32 cellular contexts compared by ENCODE assay signal in genomic region chr6:165644586-165645266, GRCh38. TPM values are rescaled to one million over a fixed set of nuclear protein-coding genes. Genes with fewer than 3 reads are reported as not detected.
"Had no signal": no experiment of that assay in that cellular context is flagged by ENCODE, and none has a peak within 500 bp of the region (broad histone marks: within the 10 kb centered on the region; RNA-seq: fewer than 3 reads in every experiment).

No MANE protein-coding gene starts in this region.

- H3K4me1 Mint-ChIP-seq: activated naive CD4-positive, alpha-beta T cell treated with anti-CD3 and anti-CD28 coated beads, Interleukin-2, amount 10 ng/mL, durations not matched to agents 7 days and 5 days; activated naive CD8-positive, alpha-beta T cell treated with anti-CD3 and anti-CD28 coated beads, Interleukin-2, amount 50 U/mL, for 24 hours had no signal

- H3K9me3 Mint-ChIP-seq: activated naive CD4-positive, alpha-beta T cell treated with anti-CD3 and anti-CD28 coated beads, Interleukin-2, amount 10 ng/mL, durations not matched to agents 7 days and 5 days; activated naive CD8-positive, alpha-beta T cell treated with anti-CD3 and anti-CD28 coated beads, Interleukin-2, amount 50 U/mL, for 24 hours; activated T-helper 1 cell treated with anti-CD3 and anti-CD28 coated beads, Interleukin-12 subunit alpha, Interleukin-12 subunit beta, Interleukin-2, Interleukin-4 antibody, amounts not matched to agents 30 ng/mL and 10 ng/mL and 1 ng/mL, durations not matched to agents 14 hours and 24 hours and 36 hours had no signal

- H3K4me3 Mint-ChIP-seq: activated CD8-positive, alpha-beta T cell treated with anti-CD3 and anti-CD28 coated beads, Interleukin-2, amount 10 ng/mL, durations not matched to agents 7 days and 5 days; activated naive CD4-positive, alpha-beta T cell treated with anti-CD3 and anti-CD28 coated beads, Interleukin-2, amount 10 ng/mL, durations not matched to agents 7 days and 5 days; activated naive CD8-positive, alpha-beta T cell; activated naive CD8-positive, alpha-beta T cell treated with anti-CD3 and anti-CD28 coated beads, Interleukin-2, amount 50 U/mL, for 24 hours; activated T-cell treated with anti-CD3 and anti-CD28 coated beads, Interleukin-2, amount 50 U/mL, for 4 hours; activated T-helper 1 cell treated with anti-CD3 and anti-CD28 coated beads, Interleukin-12 subunit alpha, Interleukin-12 subunit beta, Interleukin-2, Interleukin-4 antibody, amounts not matched to agents 30 ng/mL and 10 ng/mL and 1 ng/mL, durations not matched to agents 14 hours and 24 hours and 36 hours had no signal

- H3K36me3 ChIP-seq: ascending aorta, breast epithelium, MG63, Peyer's patch, WERI-Rb-1 had no signal

- H3K4me3 ChIP-seq: ascending aorta, breast epithelium, MG63, Peyer's patch had no signal

- DNase-seq: activated CD4-positive, alpha-beta T cell treated with anti-CD3 and anti-CD28 coated beads for 1 hour; activated CD4-positive, alpha-beta T cell treated with anti-CD3 and anti-CD28 coated beads for 48 hours; activated CD4-positive, CD25-positive, alpha-beta regulatory T cell; activated CD8-positive, alpha-beta T cell treated with anti-CD3 and anti-CD28 coated beads, Interleukin-2, amount 10 ng/mL, durations not matched to agents 7 days and 5 days; activated naive CD4-positive, alpha-beta T cell treated with anti-CD3 and anti-CD28 coated beads, Interleukin-2, amount 10 ng/mL, durations not matched to agents 7 days and 5 days; activated naive CD8-positive, alpha-beta T cell treated with anti-CD3 and anti-CD28 coated beads, Interleukin-2, amount 50 U/mL, for 24 hours; activated T-cell treated with anti-CD3 and anti-CD28 coated beads, Interleukin-2, amount 50 U/mL, for 4 hours; Kasumi-1; KG1; MG63; NCI-H1048; NCI-H1105 treated with DMSO at 0.1 percent for 48 hours; NCI-H1436; NCI-H1694; NCI-H2029; NCI-H345; NCI-H524 treated with DMSO at 0.1 percent for 48 hours; NK-92 treated with Interleukin-12 subunit alpha and Interleukin-12 subunit beta, amount 100 ng/mL, for 24 hours; PC-3; Peyer's patch; SIG-M5; T-helper 1 cell; T-helper 2 cell; T-helper 9 cell; WERI-Rb-1 had no signal

- H3K27ac Mint-ChIP-seq: activated CD8-positive, alpha-beta T cell treated with anti-CD3 and anti-CD28 coated beads, Interleukin-2, amount 10 ng/mL, durations not matched to agents 7 days and 5 days; activated naive CD4-positive, alpha-beta T cell treated with anti-CD3 and anti-CD28 coated beads, Interleukin-2, amount 10 ng/mL, durations not matched to agents 7 days and 5 days; activated naive CD8-positive, alpha-beta T cell; activated naive CD8-positive, alpha-beta T cell treated with anti-CD3 and anti-CD28 coated beads, Interleukin-2, amount 50 U/mL, for 24 hours; activated T-helper 1 cell treated with anti-CD3 and anti-CD28 coated beads, Interleukin-12 subunit alpha, Interleukin-12 subunit beta, Interleukin-2, Interleukin-4 antibody, amounts not matched to agents 30 ng/mL and 10 ng/mL and 1 ng/mL, durations not matched to agents 14 hours and 24 hours and 36 hours had no signal

- H3K27ac ChIP-seq: ascending aorta, breast epithelium, Peyer's patch, RWPE1, WERI-Rb-1 had no signal

- H3K36me3 Mint-ChIP-seq: activated naive CD4-positive, alpha-beta T cell treated with anti-CD3 and anti-CD28 coated beads, Interleukin-2, amount 10 ng/mL, durations not matched to agents 7 days and 5 days; activated naive CD8-positive, alpha-beta T cell had no signal

- H3K4me1 ChIP-seq: ascending aorta, breast epithelium, Peyer's patch had no signal

- H3K9me3 ChIP-seq: ascending aorta, breast epithelium, MG63, Peyer's patch had no signal

- H3K27me3 Mint-ChIP-seq: activated naive CD8-positive, alpha-beta T cell had no signal

- H3K27me3 ChIP-seq: ascending aorta, breast epithelium, MG63, Peyer's patch had no signal

- ATAC-seq: activated CD8-positive, alpha-beta T cell treated with anti-CD3 and anti-CD28 coated beads, Interleukin-2, amount 10 ng/mL, durations not matched to agents 7 days and 5 days; activated naive CD8-positive, alpha-beta T cell treated with anti-CD3 and anti-CD28 coated beads, Interleukin-2, amount 50 U/mL, for 24 hours; activated T-cell treated with anti-CD3 and anti-CD28 coated beads, Interleukin-2, amount 50 U/mL, for 4 hours; PC-3; Right ventricle myocardium inferior; SK-N-SH treated with all-trans-retinoic acid at 6 μM for 48 hours had no signal

RNA-seq across cellular contexts. Expression of gene PDE10A, which starts 18.3 kb away (rescaled TPM):
- total RNA-seq: activated CD8-positive, alpha-beta T cell treated with anti-CD3 and anti-CD28 coated beads, Interleukin-2, amount 10 ng/mL, durations not matched to agents 7 days and 5 days; activated T-helper 1 cell treated with anti-CD3 and anti-CD28 coated beads, Interleukin-12 subunit alpha, Interleukin-12 subunit beta, Interleukin-2, Interleukin-4 antibody, amounts not matched to agents 30 ng/mL and 10 ng/mL and 1 ng/mL, durations not matched to agents 14 hours and 24 hours and 36 hours had no signal
